Comparison of ENCODE assay signal across 24 cellular contexts in genomic region chr20:57570898-57571297, GRCh38. TPM values are rescaled to one million over a fixed set of nuclear protein-coding genes. Genes with fewer than 3 reads are reported as not detected.
DNase-seq lines count a peak whose midpoint lies in the region; ATAC-seq, FAIRE-seq and TF ChIP-seq lines count a peak whose summit lies in the region.
"Had no signal": no experiment of that assay in that cellular context is flagged by ENCODE, and none has a peak within 500 bp of the region (broad histone marks: within the 10 kb centered on the region; RNA-seq: fewer than 3 reads in every experiment).

No MANE protein-coding gene starts in this region.

- H3K4me3 ChIP-seq in SJCRH30 = peak overlapping the region; percentile 3; the same call in 1 of the 2 replicates
- no peak overlapping the region for H3K4me3 ChIP-seq in right lobe of liver
- no peak overlapping the region for H3K4me3 ChIP-seq in spleen
- H3K4me3 ChIP-seq: Peyer's patch had no signal

- no peaks in the 10 kb centered on the region for H3K9me3 ChIP-seq in SJCRH30 (replicated peaks)
- H3K9me3 ChIP-seq in right lobe of liver = no peaks in the 10 kb centered on the region
- H3K9me3 ChIP-seq in spleen = no peaks in the 10 kb centered on the region
- H3K9me3 ChIP-seq: Peyer's patch had no signal

- TF ChIP-seq CTCF in right lobe of liver (IDR thresholded peaks at IDR 0.05) = no peak
- TF ChIP-seq CTCF in spleen (IDR thresholded peaks at IDR 0.05 in 8 of 11, conservative IDR thresholded peaks at IDR 0.05 in 3 of 11) = no peak

- no peaks in the 10 kb centered on the region for H3K36me3 ChIP-seq in SJCRH30
- H3K36me3 ChIP-seq in right lobe of liver = no peaks in the 10 kb centered on the region
- no peaks in the 10 kb centered on the region for H3K36me3 ChIP-seq in spleen
- H3K36me3 ChIP-seq: Peyer's patch had no signal

- ATAC-seq in right lobe of liver (no peak), HG03159 (IDR thresholded peaks at IDR 0.05; ENCODE audit: unreplicated experiment) (no peak)

- no peaks in the 10 kb centered on the region; the same call in 1 of the 2 replicates for H3K27me3 ChIP-seq in SJCRH30
- H3K27me3 ChIP-seq in right lobe of liver = no peaks in the 10 kb centered on the region
- peaks cover 0 to 56% (median 0%) of the 10 kb centered on the region in 7 donors for H3K27me3 ChIP-seq in spleen (replicated peaks in 1 of 7)
- H3K27me3 ChIP-seq: Peyer's patch had no signal

- no peak for DNase-seq in HTR-8/SVneo (ENCODE audit: insufficient read length, low spot score)
- DNase-seq in SJCRH30 = peak in 1 of 2 experiments; percentile 54
- DNase-seq in right lobe of liver = peak in 1 of 3 donors; percentile 3
- no peak for DNase-seq in spleen
- DNase-seq in NCI-H524 (lab: John Stamatoyannopoulos, UW) = no peak
- no peak for DNase-seq in GM12892 (ENCODE audit: insufficient read length)
- DNase-seq: AML-193; Calu3; CD8-positive, alpha-beta memory T cell; GOT3; HCEC 1CT; IMR-90; NCI-H187; NCI-H446; Peyer's patch had no signal

- H3K27ac ChIP-seq in SJCRH30 = no peak overlapping the region; the same call in 1 of the 2 replicates
- peak overlapping the region in 2 of 3 donors; percentile 80 to 96 for H3K27ac ChIP-seq in right lobe of liver
- peak overlapping the region in 5 of 8 donors; percentile 20 to 59 (median 42) for H3K27ac ChIP-seq in spleen
- H3K27ac ChIP-seq: C4-2B had no signal

- TF ChIP-seq POLR2A in right lobe of liver (IDR thresholded peaks at IDR 0.05) = no peak
- TF ChIP-seq POLR2A in spleen (IDR thresholded peaks at IDR 0.05) = no peak
- no peak for TF ChIP-seq POLR2A in GM12892 (IDR thresholded peaks at IDR 0.05; ENCODE audit: low read depth, low read length)

- intact Hi-C loops in right lobe of liver (cut with DNase I) (no loop called here), spleen (cut with DNase I; ENCODE audit: low total_unique reads) (no loop called here)

- H3K4me1 ChIP-seq in SJCRH30 = peaks cover 29% of the 10 kb centered on the region
- peaks cover 0 to 38% (median 10%) of the 10 kb centered on the region in 4 donors for H3K4me1 ChIP-seq in right lobe of liver
- H3K4me1 ChIP-seq in spleen = peaks cover 0 to 9% (median 5%) of the 10 kb centered on the region in 6 donors

- FAIRE-seq in HTR-8/SVneo (lab: Jason Lieb, UNC) (peak; percentile 16), GM12892 (lab: Jason Lieb, UNC) (no peak)
- FAIRE-seq: GM12891, GM18507, GM19239 had no signal

- WGBS in right lobe of liver (ENCODE audit: insufficient coverage, low coverage, low lambda C conversion rate, missing lambda C conversion rate) = 67% methylated on average over 6 of the region's 8 CpGs
- 75 to 84% (median 77%) methylated on average over 8 of the region's 8 CpGs for WGBS in spleen, 5 donors

RNA-seq across cellular contexts. Expression of gene PCK1, which starts 10.0 kb away (rescaled TPM):
- total RNA-seq in SJCRH30 (2014; rRNA removed; shearing (Covaris generic)) = 0.05 TPM in 1 of 2 replicates, not detected in the other
- 1,000 to 10,000 TPM in 2 of 6 experiments, 100 to 1,000 TPM in 4; 187 to 1,757 (median 778) TPM for total RNA-seq in right lobe of liver
- under 1 TPM in 4 of 7 donors, not detected in 3; 0.17 to 0.67 (median 0.41) TPM for total RNA-seq in spleen
- under 1 TPM; 0.04 to 0.13 (median 0.05) TPM for polyA plus RNA-seq in spleen
- 0.57 TPM for polyA plus RNA-seq in GM12892 (2012; ENCODE audit: missing spikeins)
- total RNA-seq: A172; CD8-positive, alpha-beta memory T cell; G401; HT1080; IMR-90 had no signal
- polyA plus RNA-seq: AG04450; CD8-positive, alpha-beta memory T cell; IMR-90 had no signal

RNA-seq across cellular contexts. Expression of gene CTCFL, which starts 46.0 kb away (rescaled TPM):
- 0.06 TPM in 1 of 2 replicates, not detected in the other for total RNA-seq in SJCRH30 (2014; rRNA removed; shearing (Covaris generic))
- under 1 TPM in 4 of 6 experiments, not detected in 2; 0.09 to 0.50 (median 0.33) TPM for total RNA-seq in right lobe of liver
- under 1 TPM in 1 of 7 donors, not detected in 6; 0.26 TPM for total RNA-seq in spleen
- polyA plus RNA-seq in spleen = under 1 TPM in 2 of 3 donors, not detected in 1; 0.23 to 0.45 TPM
- 0.13 TPM for polyA plus RNA-seq in GM12892 (2012; ENCODE audit: missing spikeins)
- total RNA-seq: A172; Calu3; CD8-positive, alpha-beta memory T cell; HT1080; IMR-90; Peyer's patch had no signal
- polyA plus RNA-seq: AG04450; CD8-positive, alpha-beta memory T cell; IMR-90 had no signal

RNA-seq across cellular contexts. Expression of gene ZBP1, which starts 49.3 kb away (rescaled TPM):
- 0.02 TPM in 1 of 2 replicates, not detected in the other for total RNA-seq in SJCRH30 (2014; rRNA removed; shearing (Covaris generic))
- total RNA-seq in right lobe of liver (under 1 TPM in 4 of 6 experiments, not detected in 2; 0.14 to 0.75 (median 0.36) TPM), spleen (10 to 100 TPM; 11.7 to 28.4 (median 20.9) TPM)
- 10 to 100 TPM in 1 of 3 donors, 1 to 10 TPM in 2; 8.6 to 11.2 (median 9.8) TPM for polyA plus RNA-seq in spleen
- 2.0 TPM for polyA plus RNA-seq in GM12892 (2012; ENCODE audit: missing spikeins)
- total RNA-seq: A172, G401, HT1080, IMR-90 had no signal
- polyA plus RNA-seq: AG04450, IMR-90 had no signal

Comparison
In these comparisons a context has a peak if more than half of its experiments do, and no peak if none do; other contexts are left out.
1. RNA of gene PCK1, which starts 10.0 kb away (total RNA-seq): 187 to 1,757 TPM in right lobe of liver; 0.17 to 0.67 TPM in spleen and 0.05 TPM in SJCRH30; every median in the first group is over 100 times any median in the second.
2. RNA of gene ZBP1, which starts 49.3 kb away (total RNA-seq): 11.7 to 28.4 TPM in spleen; 0.14 to 0.75 TPM in right lobe of liver and 0.02 TPM in SJCRH30; every median in the first group is over 4 times any median in the second.